Comparison of ENCODE assay signal across 18 cellular contexts in the genomic region with DNA sequence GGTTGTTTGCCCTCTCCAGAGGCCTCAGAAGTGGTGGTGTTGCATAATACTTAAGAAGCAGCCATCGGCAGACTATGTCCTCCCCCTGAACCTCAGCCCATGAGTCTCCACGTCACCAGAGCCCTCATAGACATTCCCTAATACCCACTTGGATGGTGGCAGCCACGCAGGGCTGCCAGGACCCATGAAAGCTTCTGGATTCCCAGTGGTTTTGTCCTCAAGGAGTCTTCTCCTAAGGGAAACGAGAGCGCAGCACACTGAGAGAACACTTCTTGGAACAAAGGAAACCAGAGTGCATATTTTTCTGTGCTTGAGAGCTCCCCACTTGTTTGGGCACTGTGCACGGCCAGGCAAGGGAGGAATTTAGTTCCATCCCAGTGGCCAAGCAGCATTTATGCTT.
"Had no signal": no experiment of that assay in that cellular context is flagged by ENCODE, and none has a peak within 500 bp of the region (broad histone marks: within the 10 kb centered on the region; RNA-seq: fewer than 3 reads in every experiment).

No MANE protein-coding gene starts in this region.

- H3K36me3 ChIP-seq: neutrophil, ovary, right atrium auricular region, right lobe of liver, stomach, tibial artery had no signal

- H3K4me3 ChIP-seq: mucosa of descending colon, ovary, right atrium auricular region, right lobe of liver, smooth muscle cell, stomach, testis, tibial artery had no signal

- H3K4me2 ChIP-seq: smooth muscle cell had no signal

- H3K9me3 ChIP-seq: neutrophil, ovary, right lobe of liver, testis, tibial artery had no signal

- ATAC-seq: left ventricle myocardium superior; mucosa of descending colon; naive thymus-derived CD8-positive, alpha-beta T cell; right lobe of liver; stimulated activated naive B cell treated with anti-CD40 and anti-IgM and Interleukin-4, amounts not matched to agents 10 μg/mL and 1 μg/mL and 100 μg/mL, for 72 hours; stimulated activated naive CD8-positive, alpha-beta T cell treated with anti-CD3 and anti-CD28 coated beads, Interleukin-15, Interleukin-2, amounts not matched to agents 100 U/mL and 50 U/mL, for 24 hours had no signal

- DNase-seq: head of caudate nucleus; left ventricle myocardium superior; midbrain; mucosa of descending colon; naive thymus-derived CD8-positive, alpha-beta T cell; occipital lobe; ovary; right lobe of liver; stimulated activated CD4-positive, alpha-beta T cell treated with anti-CD3 and anti-CD28 coated beads, Interleukin-1b, Interleukin-23, amount 100 ng/mL, for 48 hours; stimulated activated CD4-positive, alpha-beta T cell treated with anti-CD3 and anti-CD28 coated beads, Interleukin-2, amount 100 ng/mL, for 48 hours; stimulated activated naive B cell treated with anti-CD40 and anti-IgM and Interleukin-4, amounts not matched to agents 10 μg/mL and 1 μg/mL and 100 μg/mL, for 72 hours; stimulated activated naive CD8-positive, alpha-beta T cell treated with anti-CD3 and anti-CD28 coated beads, Interleukin-15, Interleukin-2, amounts not matched to agents 100 U/mL and 50 U/mL, for 24 hours; stomach; testis; tibial artery had no signal

- H3K27me3 ChIP-seq: neutrophil, ovary, right atrium auricular region, right lobe of liver, stomach, testis, tibial artery had no signal

- H3K27ac ChIP-seq: neutrophil, ovary, right atrium auricular region, right lobe of liver, stomach, testis, tibial artery had no signal

- H3K4me1 ChIP-seq: right atrium auricular region, right lobe of liver, stomach, testis, tibial artery had no signal
